16 cellular contexts compared by ENCODE assay signal in the genomic region with DNA sequence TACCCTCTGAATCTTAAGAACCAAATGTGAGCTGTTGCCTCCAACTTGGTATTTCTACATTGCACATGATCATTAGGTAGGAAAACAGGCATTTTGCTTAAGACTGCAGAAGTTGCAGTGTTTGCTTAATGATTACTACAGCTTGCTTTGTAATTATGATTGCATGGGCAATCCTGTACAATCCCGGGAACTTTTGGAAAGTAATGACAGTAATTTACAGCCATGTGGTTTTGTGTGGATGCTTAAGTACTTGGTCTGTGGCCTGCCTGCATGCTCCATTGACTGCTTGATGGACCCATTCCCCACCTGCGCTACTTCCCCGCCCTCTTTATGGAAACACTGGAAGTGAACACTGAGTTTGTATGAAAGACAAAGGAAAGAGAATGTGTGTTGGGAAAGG.
DNase-seq lines count a peak whose midpoint lies in the region; ATAC-seq lines count a peak whose summit lies in the region.
"Had no signal": no experiment of that assay in that cellular context is flagged by ENCODE, and none has a peak within 500 bp of the region (broad histone marks: within the 10 kb centered on the region; RNA-seq: fewer than 3 reads in every experiment).

No MANE protein-coding gene starts in this region.

- no peak overlapping the region for H3K27ac ChIP-seq in BLaER1

- no peak overlapping the region for H3K27ac Mint-ChIP-seq in activated T-cell treated with anti-CD3 and anti-CD28 coated beads, Interleukin-2, amount 50 U/mL, for 24 hours
- H3K27ac Mint-ChIP-seq: activated naive CD4-positive, alpha-beta T cell treated with anti-CD3 and anti-CD28 coated beads, Interleukin-2, amount 50 U/mL, for 24 hours; CD8-positive, alpha-beta T cell; immature natural killer cell; memory B cell had no signal

- H3K27me3 ChIP-seq in BLaER1, result no peaks in the 10 kb centered on the region

- H3K4me1 ChIP-seq in BLaER1, result peaks cover 32% of the 10 kb centered on the region

- DNase-seq in NCI-H1105 (lab: John Stamatoyannopoulos, UW) (peak; percentile 95), NCI-H345 (lab: John Stamatoyannopoulos, UW) (peak; percentile 52), astrocyte of the hippocampus (ENCODE audit: low read depth, low spot score) (peak; percentile 55), Right ventricle myocardium superior (no peak)
- no peak for DNase-seq in activated T-cell treated with anti-CD3 and anti-CD28 coated beads, Interleukin-2, amount 50 U/mL, for 24 hours
- no peak for DNase-seq in stimulated activated CD4-positive, alpha-beta T cell treated with anti-CD3 and anti-CD28 coated beads, Interleukin-4, amount 100 ng/mL, for 4 hours
- DNase-seq in activated CD4-positive, CD25-positive, alpha-beta regulatory T cell treated with anti-CD3 and anti-CD28 coated beads, Interleukin-2, amount 50 U/mL, for 72 hours, result no peak
- DNase-seq: activated T-cell treated with anti-CD3 and anti-CD28 coated beads, Interleukin-2, amount 50 U/mL, for 1 hour; CD8-positive, alpha-beta T cell; dermis blood vessel endothelial cell; immature natural killer cell; SK-N-SH; stimulated activated naive CD4-positive, alpha-beta T cell treated with Interleukin-2 at 50 U/mL for 16 hours had no signal

- H3K9ac ChIP-seq in BLaER1, result no peak overlapping the region
- H3K9ac ChIP-seq: SK-N-SH had no signal

- no peak for ATAC-seq in Right ventricle myocardium superior (ENCODE audit: poor library complexity)
- ATAC-seq: CD8-positive, alpha-beta T cell had no signal

- H3K4me3 Mint-ChIP-seq in activated T-cell treated with anti-CD3 and anti-CD28 coated beads, Interleukin-2, amount 50 U/mL, for 24 hours, result no peak overlapping the region
- H3K4me3 Mint-ChIP-seq: activated naive CD4-positive, alpha-beta T cell treated with anti-CD3 and anti-CD28 coated beads, Interleukin-2, amount 50 U/mL, for 24 hours; CD8-positive, alpha-beta T cell; immature natural killer cell; memory B cell had no signal

- H3K4me2 ChIP-seq in BLaER1, result peak overlapping the region; percentile 36
- H3K4me2 ChIP-seq: SK-N-SH had no signal

- H3K4me3 ChIP-seq in BLaER1, result no peak overlapping the region

- no peaks in the 10 kb centered on the region for H3K9me3 ChIP-seq in BLaER1
- H3K9me3 ChIP-seq: SK-N-SH had no signal

- H3K9me3 Mint-ChIP-seq in activated T-cell treated with anti-CD3 and anti-CD28 coated beads, Interleukin-2, amount 50 U/mL, for 24 hours, result no peaks in the 10 kb centered on the region
- H3K9me3 Mint-ChIP-seq: activated naive CD4-positive, alpha-beta T cell treated with anti-CD3 and anti-CD28 coated beads, Interleukin-2, amount 50 U/mL, for 24 hours; CD8-positive, alpha-beta T cell; memory B cell had no signal

- no peaks in the 10 kb centered on the region for H4K20me1 ChIP-seq in BLaER1

- no peaks in the 10 kb centered on the region for H3K27me3 Mint-ChIP-seq in activated T-cell treated with anti-CD3 and anti-CD28 coated beads, Interleukin-2, amount 50 U/mL, for 24 hours
- H3K27me3 Mint-ChIP-seq: memory B cell had no signal

- intact Hi-C loops in Right ventricle myocardium superior (cut with DNase I), result no loop called here

- peaks cover 3% of the 10 kb centered on the region for H3K4me1 Mint-ChIP-seq in activated T-cell treated with anti-CD3 and anti-CD28 coated beads, Interleukin-2, amount 50 U/mL, for 24 hours (ENCODE audit: low read depth)

- no peaks in the 10 kb centered on the region for H3K36me3 Mint-ChIP-seq in activated T-cell treated with anti-CD3 and anti-CD28 coated beads, Interleukin-2, amount 50 U/mL, for 24 hours (ENCODE audit: low read depth)
- H3K36me3 Mint-ChIP-seq: activated naive CD4-positive, alpha-beta T cell treated with anti-CD3 and anti-CD28 coated beads, Interleukin-2, amount 50 U/mL, for 24 hours; CD8-positive, alpha-beta T cell; immature natural killer cell; memory B cell had no signal

- H3K36me3 ChIP-seq in BLaER1, result no peaks in the 10 kb centered on the region

Comparison
In these comparisons a context has a peak if more than half of its experiments do, and no peak if none do; other contexts are left out.
1. DNase-seq: peak in NCI-H1105 (single experiment), NCI-H345 (single experiment) and astrocyte of the hippocampus (single experiment); none in Right ventricle myocardium superior (single experiment), activated T-cell treated with anti-CD3 and anti-CD28 coated beads, Interleukin-2, amount 50 U/mL, for 24 hours (single experiment), stimulated activated CD4-positive, alpha-beta T cell treated with anti-CD3 and anti-CD28 coated beads, Interleukin-4, amount 100 ng/mL, for 4 hours (0 of 2) and activated CD4-positive, CD25-positive, alpha-beta regulatory T cell treated with anti-CD3 and anti-CD28 coated beads, Interleukin-2, amount 50 U/mL, for 72 hours (single experiment).